Comparison of ENCODE assay signal across 8 cellular contexts in the genomic region with DNA sequence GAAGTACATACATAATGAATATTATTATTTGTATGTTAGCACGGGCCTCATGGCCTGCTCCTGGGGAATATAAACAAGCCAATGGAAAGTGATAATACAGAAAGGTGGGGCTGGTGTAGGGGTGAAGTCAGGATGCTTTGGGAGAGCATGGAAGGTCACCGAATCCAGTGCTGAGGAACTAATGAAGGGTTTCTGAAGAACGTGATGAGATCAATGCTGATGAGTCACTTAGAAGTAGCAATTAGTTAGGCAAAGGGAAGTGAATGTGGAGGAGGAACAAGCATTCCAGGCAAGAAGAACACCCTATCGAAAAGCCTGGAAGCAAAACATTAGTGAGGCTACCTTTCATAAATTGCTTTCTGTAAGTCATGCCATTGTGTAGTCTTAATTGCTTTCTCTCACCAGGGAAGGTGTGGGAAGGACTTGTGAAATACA. TPM values are rescaled to one million over a fixed set of nuclear protein-coding genes. Genes with fewer than 3 reads are reported as not detected.
DNase-seq lines count a peak whose midpoint lies in the region; ATAC-seq and TF ChIP-seq lines count a peak whose summit lies in the region.

No MANE protein-coding gene starts in this region.

- in situ Hi-C loops in mammary epithelial cell (cut with MboI; ENCODE audit: low sequenced_read_pairs in 2 of 2): no loop called here

- CTCF ChIA-PET in AG04450 (lab: Charles Lee): interaction anchor here (0.6 to 1.0 kb wide), 3 partner anchors 27 to 1130 kb away, joined by 3 read pairs; no protein-coding TSS in a partner anchor
- CTCF ChIA-PET in mammary epithelial cell (lab: Charles Lee; ENCODE audit: low non-redundant PET): no interaction called here

- BruUV-seq in mammary epithelial cell (replicated peaks; lab: Mats Ljungman, UMichigan): no TSS peak

- H3K27ac ChIP-seq in AG04450 (ENCODE audit: low read depth, low read length) (no peak overlapping the region), KOPT-K1 (ENCODE audit: low read depth, low read length, poor library complexity, severe bottlenecking) (peak overlapping the region; percentile 77), mammary epithelial cell (ENCODE audit: insufficient read depth, low read depth, low read length) (peak overlapping the region; percentile 99)

- H3K27me3 Mint-ChIP-seq in mesothelial cell of epicardium (ENCODE audit: low read depth): no peaks in the 10 kb centered on the region

- H3K36me3 ChIP-seq in KOPT-K1 (ENCODE audit: insufficient read depth, low read length): no peaks in the 10 kb centered on the region
- H3K36me3 ChIP-seq in mammary epithelial cell (ENCODE audit: insufficient read depth, low read length): peaks cover 13% of the 10 kb centered on the region

- H3K9me3 Mint-ChIP-seq in mesothelial cell of epicardium: no peaks in the 10 kb centered on the region

- intact Hi-C loops in mammary epithelial cell (cut with micrococcal nuclease): loop anchor here (1.0 kb wide), 1 partner anchor 47 kb away; no protein-coding TSS in a partner anchor

- peak overlapping the region; percentile 95 for H3K27ac Mint-ChIP-seq in mesothelial cell of epicardium

- H2AFZ ChIP-seq in mammary epithelial cell (ENCODE audit: low read depth, low read length): no peak overlapping the region

- TF ChIP-seq CTCF in AG04450 (IDR thresholded peaks at IDR 0.05; ENCODE audit: low read depth, low read length) (no peak), mammary epithelial cell (conservative IDR thresholded peaks at IDR 0.05 in 1 of 2, IDR thresholded peaks at IDR 0.05 in 1 of 2; ENCODE audit: extremely low read depth in 1 of 2, insufficient read depth in 1 of 2, low read depth in 1 of 2, low read length in 2 of 2) (no peak), mesothelial cell of epicardium (IDR thresholded peaks at IDR 0.05; ENCODE audit: unreplicated experiment) (no peak)

- dilution Hi-C loops in mammary epithelial cell (cut with HindIII; ENCODE audit: low sequenced_read_pairs): no loop called here

- peaks cover 68% of the 10 kb centered on the region for H3K4me1 Mint-ChIP-seq in mesothelial cell of epicardium

- H3K27me3 ChIP-seq in AG04450 (ENCODE audit: control insufficient read depth, insufficient read depth, low read length) (no peaks in the 10 kb centered on the region), mammary epithelial cell (ENCODE audit: insufficient read depth, low read length) (no peaks in the 10 kb centered on the region)

- peak overlapping the region; percentile 80 for H3K4me2 ChIP-seq in mammary epithelial cell (ENCODE audit: insufficient read depth, low read depth, low read length)

- peaks cover 7% of the 10 kb centered on the region for H4K20me1 ChIP-seq in mammary epithelial cell (ENCODE audit: insufficient read depth, low read length)

- peaks cover 32% of the 10 kb centered on the region for H3K4me1 ChIP-seq in mammary epithelial cell (ENCODE audit: insufficient read depth, low read length)

- peak overlapping the region; percentile 100 for H3K9ac ChIP-seq in mammary epithelial cell (ENCODE audit: insufficient read depth, low read length)

- H3K4me3 ChIP-seq in AG04450 (ENCODE audit: low read depth, low read length): peak overlapping the region; percentile 72
- H3K4me3 ChIP-seq in mammary epithelial cell (replicated peaks in 1 of 3; ENCODE audit: insufficient read depth in 1 of 3, low read depth in 2 of 3, low read length in 3 of 3): peak overlapping the region; percentile 62 to 99 (median 97)

- H3K4me3 Mint-ChIP-seq in mesothelial cell of epicardium: peak overlapping the region; percentile 75

- H3K79me2 ChIP-seq in mammary epithelial cell (ENCODE audit: insufficient read depth, low read length): peaks cover 67% of the 10 kb centered on the region

- WGBS in mammary epithelial cell (ENCODE audit: low coverage, missing lambda C conversion rate): 0% methylated on average over 4 of the region's 4 CpGs

- ATAC-seq in GM19467 (IDR thresholded peaks at IDR 0.05; ENCODE audit: unreplicated experiment): no peak
- ATAC-seq in GM21528 (IDR thresholded peaks at IDR 0.05; ENCODE audit: low FRiP score, unreplicated experiment): no peak

- no peak for DNase-seq in AG04450 (ENCODE audit: low read depth, low spot score)
- DNase-seq in mammary epithelial cell: peak; percentile 79
- DNase-seq in mesothelial cell of epicardium (ENCODE audit: low spot score in 2 of 2, unreplicated experiment in 2 of 2): no peak
- no peak for DNase-seq in retina
- no peak for DNase-seq in DMS114 treated with DMSO at 0.1 percent for 48 hours (lab: John Stamatoyannopoulos, UW; ENCODE audit: unreplicated experiment)

- H3K9me3 ChIP-seq in AG04450 (ENCODE audit: control insufficient read depth, insufficient read depth, low read length): no peaks in the 10 kb centered on the region
- no peaks in the 10 kb centered on the region for H3K9me3 ChIP-seq in KOPT-K1 (ENCODE audit: insufficient read depth, low read length, poor library complexity, severe bottlenecking)
- no peaks in the 10 kb centered on the region for H3K9me3 ChIP-seq in mammary epithelial cell (replicated peaks; ENCODE audit: insufficient read depth, low read length)

- H3K36me3 Mint-ChIP-seq in mesothelial cell of epicardium: no peaks in the 10 kb centered on the region

- POLR2A ChIA-PET in AG04450 (lab: Yijun Ruan, JAX): interaction anchor here (0.9 kb wide), 1 partner anchor 19 kb away, joined by 4 read pairs; no protein-coding TSS in a partner anchor

RNA-seq across cellular contexts. Expression of gene ANXA1, which starts 2.1 kb away (rescaled TPM):
- polyA plus RNA-seq in AG04450 (2011; rRNA removed) (425 and 596 TPM in 2 replicates), mammary epithelial cell (564 TPM)
- polyA minus RNA-seq in AG04450 (2011; rRNA and poly(A)+ RNA removed): 136 and 158 TPM in 2 replicates
- total RNA-seq in mammary epithelial cell (100 to 1,000 TPM; 461 to 672 TPM), mesothelial cell of epicardium (166 to 189 TPM (median 183 TPM) in 3 replicates)
- 268 TPM for polyA minus RNA-seq in mammary epithelial cell
